In genomic region chrX:16796298-16796697, GRCh38 we compare ENCODE assay signal across 20 cellular contexts.
"Had no signal": no experiment of that assay in that cellular context is flagged by ENCODE, and none has a peak within 500 bp of the region (broad histone marks: within the 10 kb centered on the region; RNA-seq: fewer than 3 reads in every experiment).

No MANE protein-coding gene starts in this region.

- ATAC-seq: esophagus mucosa; heart left ventricle; naive thymus-derived CD4-positive, alpha-beta T cell; pancreas; right cardiac atrium; stimulated activated effector memory CD8-positive, alpha-beta T cell treated with anti-CD3 and anti-CD28 coated beads, Interleukin-12 subunit alpha, Interleukin-12 subunit beta, amount 100 ng/mL, for 72 hours had no signal

- H3K27ac Mint-ChIP-seq: progenitor cell of endocrine pancreas; stimulated activated effector memory CD8-positive, alpha-beta T cell treated with anti-CD3 and anti-CD28 coated beads, Interleukin-12 subunit alpha, Interleukin-12 subunit beta, amount 100 ng/mL, for 72 hours; stimulated activated naive CD8-positive, alpha-beta T cell treated with anti-CD3 and anti-CD28 coated beads, Interleukin-15, Interleukin-2, amounts not matched to agents 100 ng/mL and 50 ng/mL, for 24 hours had no signal

- H3K4me1 Mint-ChIP-seq: stimulated activated effector memory CD8-positive, alpha-beta T cell treated with anti-CD3 and anti-CD28 coated beads, Interleukin-12 subunit alpha, Interleukin-12 subunit beta, amount 100 ng/mL, for 72 hours had no signal

- H3K9me3 Mint-ChIP-seq: naive thymus-derived CD4-positive, alpha-beta T cell; stimulated activated effector memory CD8-positive, alpha-beta T cell treated with anti-CD3 and anti-CD28 coated beads, Interleukin-12 subunit alpha, Interleukin-12 subunit beta, amount 100 ng/mL, for 72 hours; stimulated activated naive CD8-positive, alpha-beta T cell treated with anti-CD3 and anti-CD28 coated beads, Interleukin-15, Interleukin-2, amounts not matched to agents 100 ng/mL and 50 ng/mL, for 24 hours had no signal

- H3K27me3 Mint-ChIP-seq: naive thymus-derived CD4-positive, alpha-beta T cell; progenitor cell of endocrine pancreas; stimulated activated naive CD8-positive, alpha-beta T cell treated with anti-CD3 and anti-CD28 coated beads, Interleukin-15, Interleukin-2, amounts not matched to agents 100 ng/mL and 50 ng/mL, for 24 hours had no signal

- H3K4me3 Mint-ChIP-seq: naive thymus-derived CD4-positive, alpha-beta T cell; stimulated activated effector memory CD8-positive, alpha-beta T cell treated with anti-CD3 and anti-CD28 coated beads, Interleukin-12 subunit alpha, Interleukin-12 subunit beta, amount 100 ng/mL, for 72 hours; stimulated activated naive CD8-positive, alpha-beta T cell treated with anti-CD3 and anti-CD28 coated beads, Interleukin-15, Interleukin-2, amounts not matched to agents 100 ng/mL and 50 ng/mL, for 24 hours had no signal

- DNase-seq: cortex of kidney; dorsolateral prefrontal cortex; effector memory CD4-positive, alpha-beta T cell; foreskin fibroblast; heart left ventricle; hippocampal formation; mesendoderm; naive thymus-derived CD4-positive, alpha-beta T cell; nucleus accumbens; pancreas; right cardiac atrium; stimulated activated CD4-positive, alpha-beta T cell treated with anti-CD3 and anti-CD28 coated beads, Interleukin-2, amount 100 ng/mL, for 48 hours; stimulated activated CD8-positive, alpha-beta memory T cell treated with anti-CD3 and anti-CD28 coated beads, Interleukin-4, amount 100 ng/mL, for 48 hours; tibial artery; upper lobe of left lung; uterus had no signal
